Comparison of ENCODE assay signal across 8 cellular contexts in genomic region chr5:159916841-159917761, GRCh38. TPM values are rescaled to one million over a fixed set of nuclear protein-coding genes. Genes with fewer than 3 reads are reported as not detected.
A peak's percentile ranks its signal among the peaks of the same experiment; 100 is the strongest.
DNase-seq lines count a peak whose midpoint lies in the region; ATAC-seq and TF ChIP-seq lines count a peak whose summit lies in the region.

No MANE protein-coding gene starts in this region.

- WGBS in testis, 2 donors, result 65 to 70% methylated on average over 24 to 36 of the region's 36 CpGs

- H3K36me3 Mint-ChIP-seq in T-helper 1 cell treated with Interleukin-12 subunit alpha and Interleukin-12 subunit beta and Interleukin-4 antibody, amounts not matched to agents 30 μg/mL and 1 μg/mL, for 36 hours (ENCODE audit: low read depth), result no peaks in the 10 kb centered on the region
- H3K36me3 Mint-ChIP-seq in brain, result no peaks in the 10 kb centered on the region

- H3K9me3 ChIP-seq in testis, result no peaks in the 10 kb centered on the region

- DNase-seq in T-helper 1 cell (no peak), left lobe of liver (ENCODE audit: low spot score) (peak; percentile 49), testis (no peak), germinal center (ENCODE audit: low spot score) (no peak), NCI-H1436 (lab: John Stamatoyannopoulos, UW) (no peak), NCI-H1694 (lab: John Stamatoyannopoulos, UW) (no peak)

- H3K27ac Mint-ChIP-seq in T-helper 1 cell treated with Interleukin-12 subunit alpha and Interleukin-12 subunit beta and Interleukin-4 antibody, amounts not matched to agents 30 μg/mL and 1 μg/mL, for 36 hours, result no peak overlapping the region
- peak overlapping the region in 1 of 5 experiments; percentile 51 for H3K27ac Mint-ChIP-seq in brain

- TF ChIP-seq POLR2A in testis (IDR thresholded peaks at IDR 0.05), result no peak

- H3K27me3 ChIP-seq in testis, result no peaks in the 10 kb centered on the region

- H3K36me3 ChIP-seq in testis (ENCODE audit: low read depth, missing control alignments), result no peaks in the 10 kb centered on the region

- peak overlapping the region; percentile 47 for H3K4me3 ChIP-seq in testis

- ATAC-seq in left lobe of liver, result peak; percentile 43

- TF ChIP-seq CTCF in brain (conservative IDR thresholded peaks at IDR 0.05), result no peak
- no peak for TF ChIP-seq CTCF in testis (IDR thresholded peaks at IDR 0.05)

- peaks cover 6% of the 10 kb centered on the region for H3K4me1 Mint-ChIP-seq in T-helper 1 cell treated with Interleukin-12 subunit alpha and Interleukin-12 subunit beta and Interleukin-4 antibody, amounts not matched to agents 30 μg/mL and 1 μg/mL, for 36 hours (ENCODE audit: low read depth)
- peaks cover 49% of the 10 kb centered on the region for H3K4me1 Mint-ChIP-seq in brain

- H3K27ac ChIP-seq in testis, result no peak overlapping the region

- intact Hi-C loops in testis (cut with DNase I; ENCODE audit: low total_unique reads), result loop anchor here (10.0 kb wide), 1 partner anchor 472 kb away; no protein-coding TSS in a partner anchor

- H3K4me3 Mint-ChIP-seq in T-helper 1 cell treated with Interleukin-12 subunit alpha and Interleukin-12 subunit beta and Interleukin-4 antibody, amounts not matched to agents 30 μg/mL and 1 μg/mL, for 36 hours, result peak overlapping the region; percentile 7
- peak overlapping the region; percentile 72 to 80 (median 75) for H3K4me3 Mint-ChIP-seq in brain

- H3K4me1 ChIP-seq in testis, result peaks cover 6% of the 10 kb centered on the region

- peaks cover 61% of the 10 kb centered on the region for H3K27me3 Mint-ChIP-seq in T-helper 1 cell treated with Interleukin-12 subunit alpha and Interleukin-12 subunit beta and Interleukin-4 antibody, amounts not matched to agents 30 μg/mL and 1 μg/mL, for 36 hours (ENCODE audit: low read depth)
- H3K27me3 Mint-ChIP-seq in brain, result peaks cover 25% of the 10 kb centered on the region

- no peaks in the 10 kb centered on the region for H3K9me3 Mint-ChIP-seq in T-helper 1 cell treated with Interleukin-12 subunit alpha and Interleukin-12 subunit beta and Interleukin-4 antibody, amounts not matched to agents 30 μg/mL and 1 μg/mL, for 36 hours
- H3K9me3 Mint-ChIP-seq in brain, result peaks cover 0 to 5% (median 0%) of the 10 kb centered on the region in 5 experiments

RNA-seq across cellular contexts. Expression of gene ADRA1B, which starts 0.8 kb away (rescaled TPM):
- polyA plus RNA-seq in brain (ENCODE audit: insufficient read depth, low read depth, low replicate concordance) (3.4 TPM), testis (ENCODE audit: insufficient read depth, low read depth, low replicate concordance) (1.1 TPM)
- total RNA-seq in left lobe of liver (12.0 TPM), testis (1 to 10 TPM in 1 of 2 donors, under 1 TPM in 1; 0.93 to 1.2 TPM)
